Comparison of ENCODE assay signal across 13 cellular contexts in the genomic region with DNA sequence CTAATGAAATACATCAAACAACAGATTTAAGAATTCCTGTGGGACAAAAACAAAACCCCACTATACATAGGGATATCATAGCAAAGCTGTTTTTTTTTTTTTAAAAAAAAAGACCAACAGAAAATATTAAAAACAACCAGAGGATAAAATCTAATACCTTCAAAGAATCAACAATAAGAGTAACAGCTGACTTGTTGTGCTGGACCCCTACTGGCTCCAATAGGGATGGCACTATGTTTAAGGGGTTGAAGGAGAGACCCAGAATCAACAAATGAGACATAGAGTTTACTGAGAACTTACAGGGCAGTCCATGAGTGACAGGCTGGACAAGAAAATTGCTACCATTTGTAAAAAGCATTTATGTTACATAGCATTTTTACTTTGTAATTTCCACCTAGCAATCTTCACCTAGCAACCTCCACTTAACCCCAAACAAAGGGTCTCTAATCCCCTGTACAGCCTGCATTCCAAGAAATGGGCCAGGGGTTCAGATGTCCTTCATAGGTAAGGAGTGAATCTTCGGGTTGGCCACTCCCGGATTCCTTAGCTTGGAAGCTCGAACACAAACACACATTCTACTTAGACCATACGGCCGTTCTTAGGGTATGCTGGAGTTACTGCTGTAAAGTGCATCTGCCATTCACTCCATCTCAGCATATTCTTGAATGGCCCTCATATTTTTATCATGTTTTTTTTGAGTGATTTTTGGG. TPM values are rescaled to one million over a fixed set of nuclear protein-coding genes. Genes with fewer than 3 reads are reported as not detected.
DNase-seq lines count a peak whose midpoint lies in the region; ATAC-seq and TF ChIP-seq lines count a peak whose summit lies in the region.
"Had no signal": no experiment of that assay in that cellular context is flagged by ENCODE, and none has a peak within 500 bp of the region (broad histone marks: within the 10 kb centered on the region; RNA-seq: fewer than 3 reads in every experiment).

No MANE protein-coding gene starts in this region.

- no peaks in the 10 kb centered on the region for H3K36me3 Mint-ChIP-seq in naive thymus-derived CD8-positive, alpha-beta T cell
- H3K36me3 Mint-ChIP-seq: activated naive CD4-positive, alpha-beta T cell treated with anti-CD3 and anti-CD28 coated beads, Interleukin-2, amount 10 ng/mL, durations not matched to agents 7 days and 5 days had no signal

- DNase-seq in COLO829 (ENCODE audit: low spot score): peak; percentile 28
- DNase-seq in OCI-LY7 (ENCODE audit: low spot score): no peak
- DNase-seq in iPS-NIHi11 (ENCODE audit: low spot score): peak; percentile 31
- no peak for DNase-seq in esophagus squamous epithelium (lab: John Stamatoyannopoulos, UW)
- DNase-seq in ecto neural progenitor cell (ENCODE audit: low spot score): no peak
- DNase-seq in naive thymus-derived CD8-positive, alpha-beta T cell: no peak
- DNase-seq in pons (ENCODE audit: low spot score): no peak
- DNase-seq: activated naive CD4-positive, alpha-beta T cell treated with anti-CD3 and anti-CD28 coated beads, Interleukin-2, amount 10 ng/mL, durations not matched to agents 7 days and 5 days; DMS79; occipital lobe had no signal

- H3K36me3 ChIP-seq in OCI-LY7 (ENCODE audit: insufficient read depth, low read length) (no peaks in the 10 kb centered on the region), esophagus squamous epithelium (no peaks in the 10 kb centered on the region)

- TF ChIP-seq CTCF in OCI-LY7 (conservative IDR thresholded peaks at IDR 0.05; ENCODE audit: low read length): peak; percentile 51
- peak in 1 of 6 experiments; percentile 22 for TF ChIP-seq CTCF in esophagus squamous epithelium (IDR thresholded peaks at IDR 0.05)

- no peaks in the 10 kb centered on the region for H3K27me3 ChIP-seq in esophagus squamous epithelium

- TF ChIP-seq POLR2A in esophagus squamous epithelium (IDR thresholded peaks at IDR 0.05): no peak

- peak; percentile 49 for ATAC-seq in GM21526 (IDR thresholded peaks at IDR 0.05; ENCODE audit: low FRiP score, unreplicated experiment)
- no peak for ATAC-seq in naive thymus-derived CD8-positive, alpha-beta T cell

- H3K27ac ChIP-seq in OCI-LY7 (ENCODE audit: low read depth, low read length, poor library complexity, severe bottlenecking) (no peak overlapping the region), esophagus squamous epithelium (no peak overlapping the region)

- no peaks in the 10 kb centered on the region for H3K4me1 ChIP-seq in OCI-LY7 (ENCODE audit: insufficient read depth, low read length, poor library complexity, severe bottlenecking)
- no peaks in the 10 kb centered on the region for H3K4me1 ChIP-seq in esophagus squamous epithelium

- BruUV-seq in OCI-LY7 (replicated peaks; lab: Mats Ljungman, UMichigan): no TSS peak

- intact Hi-C loops in OCI-LY7 (cut with micrococcal nuclease; ENCODE audit: unreplicated experiment) (no loop called here), esophagus squamous epithelium (cut with DNase I) (no loop called here)

- no peak overlapping the region for H2AFZ ChIP-seq in OCI-LY7 (ENCODE audit: low read length)

- H3K4me3 Mint-ChIP-seq in naive thymus-derived CD8-positive, alpha-beta T cell: no peak overlapping the region
- H3K4me3 Mint-ChIP-seq: activated naive CD4-positive, alpha-beta T cell treated with anti-CD3 and anti-CD28 coated beads, Interleukin-2, amount 10 ng/mL, durations not matched to agents 7 days and 5 days had no signal

- 67 to 78% methylated on average over 5 of the region's 5 CpGs for WGBS in esophagus squamous epithelium, 2 donors

- POLR2A ChIA-PET in OCI-LY7 (lab: Charles Lee): interaction anchor here (0.7 kb wide), 1 partner anchor 900 kb away, joined by 3 read pairs; no protein-coding TSS in a partner anchor
- POLR2A ChIA-PET in naive thymus-derived CD8-positive, alpha-beta T cell (lab: Charles Lee): no interaction called here

- H3K27me3 Mint-ChIP-seq in naive thymus-derived CD8-positive, alpha-beta T cell: peaks cover 0 to 5% (median 0%) of the 10 kb centered on the region in 5 donors
- H3K27me3 Mint-ChIP-seq: activated naive CD4-positive, alpha-beta T cell treated with anti-CD3 and anti-CD28 coated beads, Interleukin-2, amount 10 ng/mL, durations not matched to agents 7 days and 5 days had no signal

- no peaks in the 10 kb centered on the region for H3K9me3 ChIP-seq in OCI-LY7 (ENCODE audit: low read length)
- H3K9me3 ChIP-seq in esophagus squamous epithelium: no peaks in the 10 kb centered on the region

- no peak overlapping the region for H3K4me2 ChIP-seq in OCI-LY7 (ENCODE audit: low read length)

- CTCF ChIA-PET in OCI-LY7 (lab: Charles Lee; ENCODE audit: unreplicated experiment): no interaction called here

- no peak overlapping the region for H3K27ac Mint-ChIP-seq in naive thymus-derived CD8-positive, alpha-beta T cell
- H3K27ac Mint-ChIP-seq: activated naive CD4-positive, alpha-beta T cell treated with anti-CD3 and anti-CD28 coated beads, Interleukin-2, amount 10 ng/mL, durations not matched to agents 7 days and 5 days had no signal

- no peak overlapping the region for H3K4me3 ChIP-seq in OCI-LY7 (ENCODE audit: low read depth, low read length, poor library complexity, severe bottlenecking)
- no peak overlapping the region for H3K4me3 ChIP-seq in esophagus squamous epithelium

- no peaks in the 10 kb centered on the region for H3K9me2 ChIP-seq in OCI-LY7 (ENCODE audit: insufficient read depth, low read length)

- no peaks in the 10 kb centered on the region for H4K20me1 ChIP-seq in OCI-LY7 (ENCODE audit: insufficient read depth, low read length)

- peaks cover 0 to 3% (median 0%) of the 10 kb centered on the region in 9 donors for H3K9me3 Mint-ChIP-seq in naive thymus-derived CD8-positive, alpha-beta T cell
- H3K9me3 Mint-ChIP-seq: activated naive CD4-positive, alpha-beta T cell treated with anti-CD3 and anti-CD28 coated beads, Interleukin-2, amount 10 ng/mL, durations not matched to agents 7 days and 5 days had no signal

- no peaks in the 10 kb centered on the region for H3K79me2 ChIP-seq in OCI-LY7 (ENCODE audit: insufficient read depth, low read depth, low read length)

- no peaks in the 10 kb centered on the region for H3K4me1 Mint-ChIP-seq in naive thymus-derived CD8-positive, alpha-beta T cell
- H3K4me1 Mint-ChIP-seq: activated naive CD4-positive, alpha-beta T cell treated with anti-CD3 and anti-CD28 coated beads, Interleukin-2, amount 10 ng/mL, durations not matched to agents 7 days and 5 days had no signal

RNA-seq across cellular contexts. Expression of gene ASZ1, which starts 25.8 kb away (rescaled TPM):
- not detected in 2 replicates for total RNA-seq in OCI-LY7 (2014; rRNA removed; shearing (Covaris generic))
- not detected in 2 replicates for total RNA-seq in OCI-LY7 (2022)
- total RNA-seq in esophagus squamous epithelium: not detected
- not detected for total RNA-seq in naive thymus-derived CD8-positive, alpha-beta T cell
- polyA plus RNA-seq in naive thymus-derived CD8-positive, alpha-beta T cell: not detected
- total RNA-seq: H1; occipital lobe; T-helper 2 cell treated with Interferon-gamma antibody and Interleukin-4, amounts not matched to agents 100 ng/mL and 5 ng/mL, for 36 hours had no signal
- polyA plus RNA-seq: H1 had no signal

Comparison
In these comparisons a context has a peak if more than half of its experiments do, and no peak if none do; other contexts are left out.
1. DNase-seq: peak in COLO829 (single experiment) and iPS-NIHi11 (single experiment); none in OCI-LY7 (single experiment), esophagus squamous epithelium (single experiment), ecto neural progenitor cell (single experiment), naive thymus-derived CD8-positive, alpha-beta T cell (0 of 10) and pons (single experiment).